10 cellular contexts compared by ENCODE assay signal in genomic region chr5:134001938-134002731, GRCh38. TPM values are rescaled to one million over a fixed set of nuclear protein-coding genes. Genes with fewer than 3 reads are reported as not detected.
DNase-seq lines count a peak whose midpoint lies in the region; ATAC-seq and TF ChIP-seq lines count a peak whose summit lies in the region.
"Had no signal": no experiment of that assay in that cellular context is flagged by ENCODE, and none has a peak within 500 bp of the region (broad histone marks: within the 10 kb centered on the region; RNA-seq: fewer than 3 reads in every experiment).

No MANE protein-coding gene starts in this region.

- peak overlapping the region; percentile 79 for H3K4me3 ChIP-seq in fibroblast of the aortic adventitia (ENCODE audit: low read depth, low read length)
- peak overlapping the region in 3 of 4 donors; percentile 72 to 78 (median 78) for H3K4me3 ChIP-seq in stomach
- H3K4me3 ChIP-seq: lung had no signal

- no peaks in the 10 kb centered on the region for H3K27me3 Mint-ChIP-seq in activated naive CD4-positive, alpha-beta T cell treated with anti-CD3 and anti-CD28 coated beads, Interleukin-2, amount 50 U/mL, for 24 hours

- TF ChIP-seq EP300 in stomach (IDR thresholded peaks at IDR 0.05) = no peak

- peaks cover 0 to 15% (median 7%) of the 10 kb centered on the region in 4 donors for H3K36me3 ChIP-seq in stomach

- H3K27me3 ChIP-seq in stomach = no peaks in the 10 kb centered on the region

- peak overlapping the region; percentile 97 for H3K4me3 Mint-ChIP-seq in activated naive CD4-positive, alpha-beta T cell treated with anti-CD3 and anti-CD28 coated beads, Interleukin-2, amount 50 U/mL, for 24 hours

- intact Hi-C loops in stomach (cut with DNase I; ENCODE audit: low total_unique reads) (no loop called here), sciatic nerve (cut with DNase I) (no loop called here)

- no peaks in the 10 kb centered on the region for H3K9me3 ChIP-seq in stomach

- 68 to 78% (median 73%) methylated on average over 13 of the region's 13 CpGs for WGBS in stomach, 5 donors

- DNase-seq in activated naive CD4-positive, alpha-beta T cell (lab: John Stamatoyannopoulos, UW) = no peak
- DNase-seq in fibroblast of the aortic adventitia (ENCODE audit: low read depth) = no peak
- DNase-seq in stomach = no peak
- no peak for DNase-seq in NOMO-1 (lab: John Stamatoyannopoulos, UW; ENCODE audit: unreplicated experiment in 2 of 2)
- no peak for DNase-seq in foreskin melanocyte
- DNase-seq in sciatic nerve (ENCODE audit: low spot score) = no peak
- DNase-seq: activated CD4-positive, alpha-beta T cell treated with anti-CD3 and anti-CD28 coated beads for 48 hours had no signal

- peak overlapping the region; percentile 84 for H3K27ac Mint-ChIP-seq in activated naive CD4-positive, alpha-beta T cell treated with anti-CD3 and anti-CD28 coated beads, Interleukin-2, amount 50 U/mL, for 24 hours

- peaks cover 61% of the 10 kb centered on the region for H3K4me1 Mint-ChIP-seq in activated naive CD4-positive, alpha-beta T cell treated with anti-CD3 and anti-CD28 coated beads, Interleukin-2, amount 50 U/mL, for 24 hours

- H3K27ac ChIP-seq in VCaP (peak overlapping the region; percentile 97), stomach (peak overlapping the region; percentile 12 to 100 (median 99))

- ATAC-seq in sciatic nerve = no peak

- no peaks in the 10 kb centered on the region for H3K9me3 Mint-ChIP-seq in activated naive CD4-positive, alpha-beta T cell treated with anti-CD3 and anti-CD28 coated beads, Interleukin-2, amount 50 U/mL, for 24 hours

- H3K36me3 Mint-ChIP-seq in activated naive CD4-positive, alpha-beta T cell treated with anti-CD3 and anti-CD28 coated beads, Interleukin-2, amount 50 U/mL, for 24 hours = peaks cover 11% of the 10 kb centered on the region

- peaks cover 60 to 81% (median 74%) of the 10 kb centered on the region in 4 donors for H3K4me1 ChIP-seq in stomach

- TF ChIP-seq POLR2A in stomach (IDR thresholded peaks at IDR 0.05) = no peak

- TF ChIP-seq CTCF in VCaP (conservative IDR thresholded peaks at IDR 0.05) (no peak), fibroblast of the aortic adventitia (IDR thresholded peaks at IDR 0.05; ENCODE audit: insufficient read depth, low read length) (no peak), stomach (IDR thresholded peaks at IDR 0.05) (no peak)

RNA-seq across cellular contexts. Expression of gene VDAC1, which starts 2.6 kb away (rescaled TPM):
- total RNA-seq in fibroblast of the aortic adventitia (ENCODE audit: low replicate concordance) (91.3 and 277 TPM in 2 replicates), stomach (100 to 1,000 TPM in 3 of 5 donors, 10 to 100 TPM in 2; 55.8 to 307 (median 125) TPM), sciatic nerve (69.5 TPM)
- polyA plus RNA-seq in stomach = 100 to 1,000 TPM; 134 to 267 (median 183) TPM

RNA-seq across cellular contexts. Expression of gene C5orf15, which starts 33.7 kb away (rescaled TPM):
- 31.1 and 66.6 TPM in 2 replicates for total RNA-seq in fibroblast of the aortic adventitia (ENCODE audit: low replicate concordance)
- total RNA-seq in stomach = 10 to 100 TPM in 4 of 5 donors, 1 to 10 TPM in 1; 2.9 to 77.8 (median 31.2) TPM
- polyA plus RNA-seq in stomach = 10 to 100 TPM; 16.9 to 18.2 (median 17.7) TPM
- 27.6 TPM for total RNA-seq in sciatic nerve
